11 cellular contexts compared by ENCODE assay signal in the genomic region with DNA sequence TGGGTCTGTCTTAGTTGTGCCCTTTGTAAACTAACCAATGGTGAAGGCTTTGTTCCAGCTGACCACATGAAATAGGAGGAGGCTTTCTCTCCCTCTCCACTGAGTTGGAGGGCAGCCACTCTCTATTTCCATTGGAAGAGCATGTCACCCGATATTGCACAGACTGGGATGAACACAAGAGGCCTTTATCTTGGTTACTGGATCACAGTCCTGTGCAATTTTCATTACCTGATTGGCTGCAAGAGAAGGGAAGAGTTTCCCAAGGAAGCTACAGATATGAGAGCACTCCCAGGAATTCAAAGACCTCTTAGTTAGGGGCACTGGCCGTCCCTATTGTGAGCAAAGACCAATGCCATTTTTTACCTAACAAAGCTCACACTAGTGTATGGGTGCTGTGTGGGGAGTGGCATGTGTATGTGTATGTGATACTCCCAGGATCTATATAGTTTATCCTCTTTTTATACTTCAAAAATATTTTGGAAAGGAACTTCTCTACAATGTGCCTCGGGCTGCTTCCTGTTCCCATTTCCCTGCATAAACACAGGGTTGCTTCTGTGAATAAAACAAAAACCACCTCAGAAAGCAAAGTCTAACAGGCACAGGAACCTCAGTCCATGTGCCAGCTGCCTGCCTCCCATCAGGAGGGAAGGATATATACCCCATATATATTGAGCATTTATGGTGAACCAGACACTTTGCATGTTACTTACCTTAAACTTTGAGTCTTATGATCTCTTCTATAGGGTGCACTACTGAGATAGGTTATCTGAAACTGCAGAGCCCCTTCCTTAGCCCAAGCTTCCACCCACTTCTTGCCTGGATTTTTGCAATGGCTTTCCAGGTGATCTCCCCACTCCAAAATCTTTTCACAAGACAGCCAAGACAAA.
DNase-seq lines count a peak whose midpoint lies in the region; ATAC-seq and TF ChIP-seq lines count a peak whose summit lies in the region.
"Had no signal": no experiment of that assay in that cellular context is flagged by ENCODE, and none has a peak within 500 bp of the region (broad histone marks: within the 10 kb centered on the region; RNA-seq: fewer than 3 reads in every experiment).

No MANE protein-coding gene starts in this region.

- peaks cover 2% of the 10 kb centered on the region for H3K4me1 ChIP-seq in right cardiac atrium (ENCODE audit: control insufficient read depth, insufficient read depth, low read length)

- DNase-seq in right cardiac atrium = no peak
- no peak for DNase-seq in Right ventricle myocardium inferior (ENCODE audit: missing footprints)
- peak; percentile 99 for DNase-seq in SW480 (ENCODE audit: low spot score)
- DNase-seq in head of caudate nucleus = peak in 38 of 42 donors; percentile 8 to 91 (median 69)
- DNase-seq in NOMO-1 (lab: John Stamatoyannopoulos, UW; ENCODE audit: unreplicated experiment in 2 of 2) = no peak
- no peak for DNase-seq in progenitor cell of endocrine pancreas (ENCODE audit: low spot score, unreplicated experiment)
- no peak for DNase-seq in activated CD4-positive, alpha-beta T cell treated with anti-CD3 and anti-CD28 coated beads, Interleukin-2, amount 50 U/mL, for 1 hour
- no peak for DNase-seq in activated CD8-positive, alpha-beta memory T cell treated with anti-CD3 and anti-CD28 coated beads for 24 hours
- DNase-seq: T1000 had no signal

- H3K4me3 ChIP-seq in right cardiac atrium (ENCODE audit: low read length) = no peak overlapping the region

- intact Hi-C loops in right cardiac atrium (cut with DNase I) (no loop called here), Right ventricle myocardium inferior (cut with DNase I) (no loop called here), head of caudate nucleus (cut with DNase I) (no loop called here)

- no peak overlapping the region for H3K27ac ChIP-seq in right cardiac atrium (ENCODE audit: low read length)
- H3K27ac ChIP-seq: C4-2B had no signal

- H3K27ac Mint-ChIP-seq in progenitor cell of endocrine pancreas = no peak overlapping the region
- H3K27ac Mint-ChIP-seq: memory B cell had no signal

- peaks cover 12% of the 10 kb centered on the region for H3K9me3 Mint-ChIP-seq in progenitor cell of endocrine pancreas (ENCODE audit: low read depth)

- H3K27me3 Mint-ChIP-seq in progenitor cell of endocrine pancreas = no peaks in the 10 kb centered on the region

- peaks cover under 1% of the 10 kb centered on the region for H3K36me3 Mint-ChIP-seq in progenitor cell of endocrine pancreas (ENCODE audit: insufficient read depth)
- H3K36me3 Mint-ChIP-seq: memory B cell had no signal

- no peak overlapping the region for H3K4me3 Mint-ChIP-seq in progenitor cell of endocrine pancreas (ENCODE audit: low read depth)
- H3K4me3 Mint-ChIP-seq: memory B cell had no signal

- H3K4me1 Mint-ChIP-seq in progenitor cell of endocrine pancreas (ENCODE audit: low read depth) = peaks cover 37% of the 10 kb centered on the region

- no peaks in the 10 kb centered on the region for H3K9me3 ChIP-seq in right cardiac atrium (ENCODE audit: control insufficient read depth, low read length)

- no peaks in the 10 kb centered on the region for H3K27me3 ChIP-seq in right cardiac atrium (ENCODE audit: control insufficient read depth, insufficient read depth)

- WGBS in right cardiac atrium = 23% methylated on average over 3 of the region's 3 CpGs

- ATAC-seq in right cardiac atrium (peak; percentile 56 to 73), Right ventricle myocardium inferior (no peak)

- no peak for TF ChIP-seq CTCF in progenitor cell of endocrine pancreas (IDR thresholded peaks at IDR 0.05; ENCODE audit: unreplicated experiment)

Comparison
In these comparisons a context has a peak if more than half of its experiments do, and no peak if none do; other contexts are left out.
1. DNase-seq: peak in SW480 (single experiment) and head of caudate nucleus (38 of 42); none in right cardiac atrium (0 of 3), Right ventricle myocardium inferior (single experiment), NOMO-1 (0 of 2), progenitor cell of endocrine pancreas (single experiment), activated CD4-positive, alpha-beta T cell treated with anti-CD3 and anti-CD28 coated beads, Interleukin-2, amount 50 U/mL, for 1 hour (single experiment) and activated CD8-positive, alpha-beta memory T cell treated with anti-CD3 and anti-CD28 coated beads for 24 hours (single experiment).